8 cellular contexts compared by ENCODE assay signal in the genomic region with DNA sequence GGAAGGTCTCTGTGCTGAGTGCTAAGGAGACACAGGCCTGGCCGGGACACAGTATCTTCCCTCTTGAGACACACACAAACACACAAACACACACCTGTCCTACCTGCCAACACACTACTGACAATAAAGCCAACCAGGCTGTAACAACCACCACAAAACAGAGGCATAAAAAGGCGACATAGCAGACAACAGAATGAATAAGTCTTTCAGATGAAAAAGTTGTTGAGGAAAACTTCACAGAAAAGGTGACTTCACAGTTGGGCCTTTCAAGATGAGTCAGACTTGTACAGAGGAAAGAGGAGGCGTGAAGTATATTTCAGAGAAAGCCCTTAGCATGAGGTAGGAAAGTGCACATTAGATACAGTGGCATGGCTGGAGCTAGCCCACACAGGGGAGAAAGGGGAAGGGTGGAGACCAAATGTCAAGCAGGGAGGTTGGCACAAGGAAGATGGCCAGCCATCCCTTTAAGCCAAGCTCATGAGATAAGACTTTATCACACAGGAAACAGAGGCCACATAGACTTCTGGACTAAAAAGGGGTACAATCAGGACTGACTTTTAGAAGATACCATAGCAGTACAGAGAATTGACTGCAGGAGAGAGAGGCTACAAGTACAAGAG. TPM values are rescaled to one million over a fixed set of nuclear protein-coding genes. Genes with fewer than 3 reads are reported as not detected.
DNase-seq lines count a peak whose midpoint lies in the region; ATAC-seq and TF ChIP-seq lines count a peak whose summit lies in the region.

No MANE protein-coding gene starts in this region.

- H3K4me3 ChIP-seq in tibial nerve, result no peak overlapping the region

- DNase-seq in OCI-M2 (lab: John Stamatoyannopoulos, UW; ENCODE audit: unreplicated experiment) (peak; percentile 62), erythroblast (lab: John Stamatoyannopoulos, UW) (peak; percentile 23 to 71), NCI-H1417 treated with DMSO at 0.1 percent for 48 hours (lab: John Stamatoyannopoulos, UW) (no peak), AG08395 (ENCODE audit: low spot score) (no peak), tibial nerve (ENCODE audit: low spot score in 2 of 2) (no peak)
- no peak for DNase-seq in stimulated activated naive CD4-positive, alpha-beta T cell treated with Interleukin-2 at 50 U/mL for 16 hours (lab: John Stamatoyannopoulos, UW)

- TF ChIP-seq EP300 in tibial nerve (IDR thresholded peaks at IDR 0.05), result no peak

- H3K9me3 ChIP-seq in tibial nerve, result no peaks in the 10 kb centered on the region

- 71 to 84% methylated on average over 3 of the region's 3 CpGs for WGBS in tibial nerve, 2 donors

- no peaks in the 10 kb centered on the region for H3K27me3 ChIP-seq in tibial nerve

- ATAC-seq in GM18517 (IDR thresholded peaks at IDR 0.05; ENCODE audit: unreplicated experiment) (peak; percentile 96), HG02571 (IDR thresholded peaks at IDR 0.05; ENCODE audit: unreplicated experiment) (peak; percentile 91)

- H3K27ac ChIP-seq in tibial nerve, result no peak overlapping the region

- H3K4me1 ChIP-seq in tibial nerve, result no peaks in the 10 kb centered on the region

- H3K36me3 ChIP-seq in tibial nerve, result no peaks in the 10 kb centered on the region

- no peak for TF ChIP-seq CTCF in tibial nerve (IDR thresholded peaks at IDR 0.05)

- TF ChIP-seq POLR2A in erythroblast (IDR thresholded peaks at IDR 0.05; ENCODE audit: low read length) (no peak), tibial nerve (IDR thresholded peaks at IDR 0.05) (no peak)

RNA-seq across cellular contexts. Expression of a gene that starts 54.0 kb away (rescaled TPM):
- total RNA-seq in tibial nerve, result 10 to 100 TPM in 1 of 4 donors, 1 to 10 TPM in 3; 5.5 to 11.1 (median 7.3) TPM

Comparison
In these comparisons a context has a peak if more than half of its experiments do, and no peak if none do; other contexts are left out.
1. DNase-seq: peak in OCI-M2 (single experiment) and erythroblast (2 of 2); none in NCI-H1417 treated with DMSO at 0.1 percent for 48 hours (single experiment), stimulated activated naive CD4-positive, alpha-beta T cell treated with Interleukin-2 at 50 U/mL for 16 hours (single experiment), AG08395 (single experiment) and tibial nerve (0 of 2).